24 cellular contexts compared by ENCODE assay signal in the genomic region with DNA sequence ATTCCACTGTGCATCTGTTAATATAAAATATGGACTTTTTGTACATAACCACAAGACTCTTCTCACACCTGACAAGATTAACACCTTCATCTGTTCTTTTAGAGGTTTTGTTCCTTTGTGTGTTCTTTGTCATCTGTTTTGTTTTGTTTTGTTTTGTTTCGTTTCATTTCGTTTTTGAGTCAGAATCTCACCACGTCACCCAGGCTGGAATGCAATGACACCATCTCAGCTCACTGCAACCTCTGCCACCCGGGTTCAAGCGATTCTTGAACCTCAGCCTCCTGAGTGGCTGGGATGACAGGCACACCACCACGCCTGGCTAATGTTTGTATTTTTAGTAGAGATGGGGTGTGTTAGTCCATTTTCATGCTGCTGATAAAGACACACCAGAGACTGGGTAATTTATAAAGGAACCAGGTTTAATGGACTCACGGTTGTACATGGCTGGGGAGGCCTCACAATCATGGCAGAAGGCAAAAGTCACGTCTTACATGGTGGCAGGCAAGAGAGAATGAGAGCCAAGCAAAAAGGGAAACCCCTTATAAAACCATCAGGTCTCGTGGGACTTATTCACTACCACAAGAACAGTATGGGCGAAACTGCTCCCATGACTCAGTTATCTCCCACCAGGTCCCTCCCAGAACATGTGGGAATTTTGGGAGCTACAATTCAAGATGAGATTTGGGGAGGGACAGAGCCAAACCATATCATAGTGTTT. TPM values are rescaled to one million over a fixed set of nuclear protein-coding genes. Genes with fewer than 3 reads are reported as not detected.
A peak's percentile ranks its signal among the peaks of the same experiment; 100 is the strongest.
DNase-seq lines count a peak whose midpoint lies in the region; ATAC-seq and TF ChIP-seq lines count a peak whose summit lies in the region.
"Had no signal": no experiment of that assay in that cellular context is flagged by ENCODE, and none has a peak within 500 bp of the region (broad histone marks: within the 10 kb centered on the region; RNA-seq: fewer than 3 reads in every experiment).

No MANE protein-coding gene starts in this region.

- H3K23ac ChIP-seq in mesenchymal stem cell (ENCODE audit: low read length in 2 of 2) = no peak overlapping the region

- H3K14ac ChIP-seq in mesenchymal stem cell (ENCODE audit: low read length in 2 of 2) = no peak overlapping the region

- in situ Hi-C loops in brain microvascular endothelial cell (cut with HindIII; ENCODE audit: low pct_ligation_motif_present, low sequenced_read_pairs) = no loop called here

- no peak overlapping the region for H4K91ac ChIP-seq in mesenchymal stem cell (ENCODE audit: low read length)

- H3K9ac ChIP-seq in mesenchymal stem cell (ENCODE audit: low read length) = peak overlapping the region; percentile 38
- H3K9ac ChIP-seq: KMS-11 had no signal

- peak overlapping the region; percentile 70 for H3K27ac Mint-ChIP-seq in activated CD4-positive, alpha-beta T cell treated with anti-CD3 and anti-CD28 coated beads, Interleukin-2, amount 10 ng/mL, durations not matched to agents 24 days and 14 days
- H3K27ac Mint-ChIP-seq in HFFc6 = peak overlapping the region; percentile 65
- H3K27ac Mint-ChIP-seq: stimulated activated naive B cell treated with anti-CD40 and anti-IgM and Interleukin-4, amounts not matched to agents 10 μg/mL and 1 μg/mL and 100 μg/mL, for 72 hours; type B pancreatic cell had no signal

- WGBS in mesenchymal stem cell = 93% methylated on average over 10 of the region's 10 CpGs

- peaks cover 2% of the 10 kb centered on the region for H3K79me1 ChIP-seq in mesenchymal stem cell (replicated peaks; ENCODE audit: low read length, poor library complexity, severe bottlenecking)

- intact Hi-C loops in activated CD4-positive, alpha-beta T cell treated with anti-CD3 and anti-CD28 coated beads, Interleukin-2, amount 10 ng/mL, durations not matched to agents 24 days and 14 days (cut with micrococcal nuclease) = no loop called here

- H2BK12ac ChIP-seq in mesenchymal stem cell (ENCODE audit: low read length in 2 of 2) = no peak overlapping the region

- H3K4me1 Mint-ChIP-seq in activated CD4-positive, alpha-beta T cell treated with anti-CD3 and anti-CD28 coated beads, Interleukin-2, amount 10 ng/mL, durations not matched to agents 24 days and 14 days = peaks cover 11% of the 10 kb centered on the region
- H3K4me1 Mint-ChIP-seq in HFFc6 (ENCODE audit: low read depth) = peaks cover 15% of the 10 kb centered on the region

- no peak overlapping the region for H3K4me3 Mint-ChIP-seq in activated CD4-positive, alpha-beta T cell treated with anti-CD3 and anti-CD28 coated beads, Interleukin-2, amount 10 ng/mL, durations not matched to agents 24 days and 14 days
- peak overlapping the region; percentile 35; the same call in 1 of the 2 replicates for H3K4me3 Mint-ChIP-seq in HFFc6
- H3K4me3 Mint-ChIP-seq: stimulated activated naive B cell treated with anti-CD40 and anti-IgM and Interleukin-4, amounts not matched to agents 10 μg/mL and 1 μg/mL and 100 μg/mL, for 72 hours; type B pancreatic cell had no signal

- no peak overlapping the region for H3K4ac ChIP-seq in mesenchymal stem cell (ENCODE audit: low read depth in 1 of 2, low read length in 2 of 2)

- peaks cover 22% of the 10 kb centered on the region for H3K36me3 Mint-ChIP-seq in activated CD4-positive, alpha-beta T cell treated with anti-CD3 and anti-CD28 coated beads, Interleukin-2, amount 10 ng/mL, durations not matched to agents 24 days and 14 days (ENCODE audit: low read depth)
- H3K36me3 Mint-ChIP-seq in HFFc6 (ENCODE audit: low read depth) = peaks cover 11% of the 10 kb centered on the region

- TF ChIP-seq CTCF in HFFc6 (IDR thresholded peaks at IDR 0.05) (no peak), brain microvascular endothelial cell (IDR thresholded peaks at IDR 0.05; ENCODE audit: low read depth, low read length, missing control alignments) (no peak)

- H3K4me3 ChIP-seq in brain microvascular endothelial cell (ENCODE audit: low read depth, low read length) (no peak overlapping the region), mesenchymal stem cell (ENCODE audit: insufficient read depth in 1 of 2, low read depth in 1 of 2, low read length in 2 of 2) (no peak overlapping the region), MG63 (no peak overlapping the region)
- H3K4me3 ChIP-seq: body of pancreas, dorsolateral prefrontal cortex, gastroesophageal sphincter, skin epidermis had no signal

- peaks cover 4% of the 10 kb centered on the region for H3K36me3 ChIP-seq in brain microvascular endothelial cell (replicated peaks)
- peaks cover 6 to 49% of the 10 kb centered on the region in 2 experiments for H3K36me3 ChIP-seq in mesenchymal stem cell (ENCODE audit: control insufficient read depth in 1 of 2, insufficient read depth in 2 of 2, low read depth in 1 of 2, low read length in 2 of 2)
- peaks cover 24% of the 10 kb centered on the region for H3K36me3 ChIP-seq in MG63

- H3K27me3 ChIP-seq in brain microvascular endothelial cell (replicated peaks) (no peaks in the 10 kb centered on the region), mesenchymal stem cell (ENCODE audit: control insufficient read depth in 1 of 2, insufficient read depth in 1 of 2, low read length in 2 of 2) (no peaks in the 10 kb centered on the region), MG63 (no peaks in the 10 kb centered on the region)
- H3K27me3 ChIP-seq: body of pancreas, dorsolateral prefrontal cortex, gastroesophageal sphincter, neutrophil had no signal

- H3K27ac ChIP-seq in brain microvascular endothelial cell = peak overlapping the region; percentile 64
- H3K27ac ChIP-seq in mesenchymal stem cell (ENCODE audit: low read length, poor library complexity, severe bottlenecking) = no peak overlapping the region
- H3K27ac ChIP-seq: body of pancreas, gastroesophageal sphincter, KMS-11, neutrophil, skin epidermis had no signal

- ATAC-seq in GM21381 (IDR thresholded peaks at IDR 0.05; ENCODE audit: unreplicated experiment) (no peak), GM19351 (IDR thresholded peaks at IDR 0.05; ENCODE audit: unreplicated experiment) (no peak)
- ATAC-seq: body of pancreas; gastroesophageal sphincter; stimulated activated naive B cell treated with anti-CD40 and anti-IgM and Interleukin-4, amounts not matched to agents 10 μg/mL and 1 μg/mL and 100 μg/mL, for 72 hours had no signal

- DNase-seq in activated CD4-positive, alpha-beta T cell treated with anti-CD3 and anti-CD28 coated beads, Interleukin-2, amount 10 ng/mL, durations not matched to agents 24 days and 14 days = no peak
- DNase-seq in activated CD4-positive, alpha-beta T cell treated with anti-CD3 and anti-CD28 coated beads for 1 hour = no peak
- DNase-seq in HFFc6 = peak; percentile 39
- peak; percentile 76 for DNase-seq in brain microvascular endothelial cell
- peak; percentile 21 for DNase-seq in mesenchymal stem cell
- DNase-seq in MG63 = no peak
- DNase-seq: 8988T; activated CD4-positive, CD25-positive, alpha-beta regulatory T cell treated with anti-CD3 and anti-CD28 coated beads, Interleukin-2, amount 50 U/mL, for 72 hours; body of pancreas; C1 segment of cervical spinal cord; dorsolateral prefrontal cortex; mesendoderm; NCI-H1417 treated with DMSO at 0.1 percent for 48 hours; NK-92 treated with Interleukin-12 subunit alpha and Interleukin-12 subunit beta, amount 100 ng/mL, for 24 hours; stimulated activated naive B cell treated with anti-CD40 and anti-IgM and Interleukin-4, amounts not matched to agents 10 μg/mL and 1 μg/mL and 100 μg/mL, for 72 hours had no signal

- H2AFZ ChIP-seq in mesenchymal stem cell (ENCODE audit: low read depth, low read length) = no peak overlapping the region

- H2BK5ac ChIP-seq in mesenchymal stem cell (ENCODE audit: low read depth, low read length, poor library complexity, severe bottlenecking) = no peak overlapping the region

- H3K4me2 ChIP-seq in mesenchymal stem cell (ENCODE audit: low read length, poor library complexity, severe bottlenecking) = no peak overlapping the region
- H3K4me2 ChIP-seq: KMS-11 had no signal

- H2AK5ac ChIP-seq in mesenchymal stem cell (ENCODE audit: low read length, severe bottlenecking) = no peak overlapping the region

- H2BK15ac ChIP-seq in mesenchymal stem cell (ENCODE audit: low read depth, poor library complexity, severe bottlenecking) = no peak overlapping the region

- H2BK120ac ChIP-seq in mesenchymal stem cell (ENCODE audit: low read depth, low read length) = no peak overlapping the region

- peaks cover 21% of the 10 kb centered on the region for H3K4me1 ChIP-seq in mesenchymal stem cell (ENCODE audit: control insufficient read depth, insufficient read depth, low read depth, low read length)

- no peak overlapping the region for H3K18ac ChIP-seq in mesenchymal stem cell (ENCODE audit: low read depth in 1 of 2, low read length in 2 of 2)

- H3K27me3 Mint-ChIP-seq in activated CD4-positive, alpha-beta T cell treated with anti-CD3 and anti-CD28 coated beads, Interleukin-2, amount 10 ng/mL, durations not matched to agents 24 days and 14 days = no peaks in the 10 kb centered on the region
- peaks cover 2% of the 10 kb centered on the region; the same call in 1 of the 2 replicates for H3K27me3 Mint-ChIP-seq in HFFc6 (ENCODE audit: insufficient read depth)
- H3K27me3 Mint-ChIP-seq: stimulated activated naive B cell treated with anti-CD40 and anti-IgM and Interleukin-4, amounts not matched to agents 10 μg/mL and 1 μg/mL and 100 μg/mL, for 72 hours; type B pancreatic cell had no signal

- H4K8ac ChIP-seq in mesenchymal stem cell (ENCODE audit: low read length) = no peak overlapping the region

- peaks cover 3% of the 10 kb centered on the region for H3K9me3 Mint-ChIP-seq in activated CD4-positive, alpha-beta T cell treated with anti-CD3 and anti-CD28 coated beads, Interleukin-2, amount 10 ng/mL, durations not matched to agents 24 days and 14 days
- no peaks in the 10 kb centered on the region for H3K9me3 Mint-ChIP-seq in HFFc6
- H3K9me3 Mint-ChIP-seq: type B pancreatic cell had no signal

- H3K9me3 ChIP-seq in mesenchymal stem cell (ENCODE audit: control insufficient read depth, low read length) = no peaks in the 10 kb centered on the region
- no peaks in the 10 kb centered on the region for H3K9me3 ChIP-seq in MG63
- H3K9me3 ChIP-seq: body of pancreas, gastroesophageal sphincter, neutrophil had no signal

RNA-seq across cellular contexts. Expression of gene C16orf90, which starts 22.3 kb away (rescaled TPM):
- total RNA-seq in activated CD4-positive, alpha-beta T cell treated with anti-CD3 and anti-CD28 coated beads, Interleukin-2, amount 10 ng/mL, durations not matched to agents 24 days and 14 days = not detected in 2 replicates
- not detected for total RNA-seq in HFFc6 (2021; fragmentation: NEBNext Ultra II Directional; extraction: Animal tissue kit (Norgen Biotek cat#: 25700))
- polyA plus RNA-seq in mesenchymal stem cell (2013, experiment 1 of 2) = not detected
- not detected for polyA plus RNA-seq in mesenchymal stem cell (2013, experiment 2 of 2)
- not detected in 2 replicates for total RNA-seq in MG63 (2014; rRNA removed; shearing (Covaris generic); ENCODE audit: low replicate concordance)
- total RNA-seq: body of pancreas; Daoy; gastroesophageal sphincter; T-helper 1 cell treated with Interleukin-12 subunit alpha and Interleukin-12 subunit beta and Interleukin-4 antibody, amounts not matched to agents 30 ng/mL and 1 ng/mL, for 36 hours had no signal

RNA-seq across cellular contexts. Expression of gene CLUAP1, which starts 27.8 kb away (rescaled TPM):
- 19.6 and 22.5 TPM in 2 replicates for total RNA-seq in activated CD4-positive, alpha-beta T cell treated with anti-CD3 and anti-CD28 coated beads, Interleukin-2, amount 10 ng/mL, durations not matched to agents 24 days and 14 days
- 10 to 100 TPM; 22.8 to 28.5 (median 25.8) TPM for total RNA-seq in HFFc6 (2021; fragmentation: NEBNext Ultra II Directional; extraction: Animal tissue kit (Norgen Biotek cat#: 25700))
- polyA plus RNA-seq in mesenchymal stem cell (2013, experiment 1 of 2) = 11.7 TPM
- 11.8 TPM for polyA plus RNA-seq in mesenchymal stem cell (2013, experiment 2 of 2)
- total RNA-seq in MG63 (2014; rRNA removed; shearing (Covaris generic); ENCODE audit: low replicate concordance) = 13.7 and 34.4 TPM in 2 replicates

RNA-seq across cellular contexts. Expression of gene NAA60, which starts 29.6 kb away (rescaled TPM):
- total RNA-seq in activated CD4-positive, alpha-beta T cell treated with anti-CD3 and anti-CD28 coated beads, Interleukin-2, amount 10 ng/mL, durations not matched to agents 24 days and 14 days = 31.4 and 34.7 TPM in 2 replicates
- total RNA-seq in HFFc6 (2021; fragmentation: NEBNext Ultra II Directional; extraction: Animal tissue kit (Norgen Biotek cat#: 25700)) = 10 to 100 TPM; 30.7 to 44.6 (median 34.6) TPM
- 57.5 TPM for polyA plus RNA-seq in mesenchymal stem cell (2013, experiment 1 of 2)
- polyA plus RNA-seq in mesenchymal stem cell (2013, experiment 2 of 2) = 57.4 TPM
- 14.3 and 16.3 TPM in 2 replicates for total RNA-seq in MG63 (2014; rRNA removed; shearing (Covaris generic); ENCODE audit: low replicate concordance)

RNA-seq across cellular contexts. Expression of gene ZNF597, which starts 29.7 kb away (rescaled TPM):
- 1.9 and 2.1 TPM in 2 replicates for total RNA-seq in activated CD4-positive, alpha-beta T cell treated with anti-CD3 and anti-CD28 coated beads, Interleukin-2, amount 10 ng/mL, durations not matched to agents 24 days and 14 days
- total RNA-seq in HFFc6 (2021; fragmentation: NEBNext Ultra II Directional; extraction: Animal tissue kit (Norgen Biotek cat#: 25700)) = 1 to 10 TPM; 1.6 to 2.3 (median 1.8) TPM
- polyA plus RNA-seq in mesenchymal stem cell (2013, experiment 1 of 2) = 1.5 TPM
- polyA plus RNA-seq in mesenchymal stem cell (2013, experiment 2 of 2) = 1.6 TPM
- total RNA-seq in MG63 (2014; rRNA removed; shearing (Covaris generic); ENCODE audit: low replicate concordance) = 0.03 and 0.62 TPM in 2 replicates
- total RNA-seq: Daoy had no signal

Comparison
In these comparisons a context has a peak if more than half of its experiments do, and no peak if none do; other contexts are left out.
1. DNase-seq: peak in HFFc6 (single experiment), brain microvascular endothelial cell (single experiment) and mesenchymal stem cell (single experiment); none in activated CD4-positive, alpha-beta T cell treated with anti-CD3 and anti-CD28 coated beads, Interleukin-2, amount 10 ng/mL, durations not matched to agents 24 days and 14 days (single experiment), activated CD4-positive, alpha-beta T cell treated with anti-CD3 and anti-CD28 coated beads for 1 hour (single experiment) and MG63 (single experiment).